Comparison of ENCODE assay signal across 17 cellular contexts in the genomic region with DNA sequence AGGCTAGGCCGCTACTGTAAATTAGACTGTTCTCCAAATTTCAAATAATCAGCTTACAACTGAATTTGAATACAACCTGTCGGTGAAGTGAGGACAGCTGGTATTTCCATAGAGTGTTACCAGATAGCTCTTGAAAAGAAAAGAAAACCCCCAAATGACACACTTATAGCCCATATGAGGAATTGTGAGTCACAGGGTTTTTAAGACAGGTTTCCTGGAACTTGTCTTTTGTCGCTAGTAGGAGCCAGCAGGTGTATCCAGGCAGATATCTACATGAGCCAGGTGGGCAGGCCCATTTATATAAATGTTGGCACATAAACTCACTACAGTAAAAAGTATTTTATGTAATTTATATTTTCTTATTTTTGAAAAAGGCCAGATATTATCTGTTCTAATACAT. TPM values are rescaled to one million over a fixed set of nuclear protein-coding genes. Genes with fewer than 3 reads are reported as not detected.
DNase-seq lines count a peak whose midpoint lies in the region; ATAC-seq and TF ChIP-seq lines count a peak whose summit lies in the region.
"Had no signal": no experiment of that assay in that cellular context is flagged by ENCODE, and none has a peak within 500 bp of the region (broad histone marks: within the 10 kb centered on the region; RNA-seq: fewer than 3 reads in every experiment).

No MANE protein-coding gene starts in this region.

- DNase-seq in natural killer cell treated with Interleukin-12 subunit alpha and Interleukin-12 subunit beta and Interleukin-15 and Interleukin-18, amount 100 ng/mL, for 72 hours (ENCODE audit: low spot score) = no peak
- DNase-seq in natural killer cell (no peak), RWPE2 (ENCODE audit: low spot score) (no peak), glomerular visceral epithelial cell (ENCODE audit: extremely low spot score) (no peak), aorta (no peak)
- DNase-seq in effector memory CD8-positive, alpha-beta T cell = no peak
- DNase-seq in stimulated activated naive CD8-positive, alpha-beta T cell treated with anti-CD3 and anti-CD28 coated beads, Interleukin-15, amount 100 ng/mL, for 72 hours = peak in 1 of 2 donors; percentile 11
- no peak for DNase-seq in activated CD8-positive, alpha-beta memory T cell treated with anti-CD3 and anti-CD28 coated beads, Interleukin-2, amount 10 ng/mL, durations not matched to agents 7 days and 5 days
- DNase-seq: activated naive CD8-positive, alpha-beta T cell treated with anti-CD3 and anti-CD28 coated beads, Interleukin-2, amount 10 ng/mL, durations not matched to agents 7 days and 5 days; DND-41; NCI-H226; OCI-M1; stimulated activated CD8-positive, alpha-beta memory T cell treated with anti-CD3 and anti-CD28 coated beads, Interleukin-4, amount 100 ng/mL, for 48 hours; WERI-Rb-1 had no signal

- H3K4me3 Mint-ChIP-seq in natural killer cell treated with Interleukin-12 subunit alpha and Interleukin-12 subunit beta and Interleukin-15 and Interleukin-18, amount 100 ng/mL, for 72 hours = no peak overlapping the region
- no peak overlapping the region for H3K4me3 Mint-ChIP-seq in natural killer cell
- H3K4me3 Mint-ChIP-seq in effector memory CD8-positive, alpha-beta T cell = no peak overlapping the region
- H3K4me3 Mint-ChIP-seq in stimulated activated naive CD8-positive, alpha-beta T cell treated with anti-CD3 and anti-CD28 coated beads, Interleukin-15, amount 100 ng/mL, for 72 hours = peak overlapping the region; percentile 52 to 59
- no peak overlapping the region for H3K4me3 Mint-ChIP-seq in activated CD8-positive, alpha-beta memory T cell treated with anti-CD3 and anti-CD28 coated beads, Interleukin-2, amount 10 ng/mL, durations not matched to agents 7 days and 5 days
- H3K4me3 Mint-ChIP-seq: activated naive CD8-positive, alpha-beta T cell treated with anti-CD3 and anti-CD28 coated beads, Interleukin-2, amount 10 ng/mL, durations not matched to agents 7 days and 5 days; B cell had no signal

- H3K27me3 Mint-ChIP-seq in natural killer cell treated with Interleukin-12 subunit alpha and Interleukin-12 subunit beta and Interleukin-15 and Interleukin-18, amount 100 ng/mL, for 72 hours = no peaks in the 10 kb centered on the region
- H3K27me3 Mint-ChIP-seq in natural killer cell (ENCODE audit: low read depth in 2 of 2) = no peaks in the 10 kb centered on the region
- no peaks in the 10 kb centered on the region for H3K27me3 Mint-ChIP-seq in effector memory CD8-positive, alpha-beta T cell
- no peaks in the 10 kb centered on the region for H3K27me3 Mint-ChIP-seq in stimulated activated naive CD8-positive, alpha-beta T cell treated with anti-CD3 and anti-CD28 coated beads, Interleukin-15, amount 100 ng/mL, for 72 hours
- H3K27me3 Mint-ChIP-seq in activated CD8-positive, alpha-beta memory T cell treated with anti-CD3 and anti-CD28 coated beads, Interleukin-2, amount 10 ng/mL, durations not matched to agents 7 days and 5 days = no peaks in the 10 kb centered on the region
- H3K27me3 Mint-ChIP-seq: activated naive CD8-positive, alpha-beta T cell treated with anti-CD3 and anti-CD28 coated beads, Interleukin-2, amount 10 ng/mL, durations not matched to agents 7 days and 5 days; B cell had no signal

- no peak overlapping the region for H3K27ac ChIP-seq in RWPE2 (ENCODE audit: poor library complexity, severe bottlenecking)
- no peak overlapping the region for H3K27ac ChIP-seq in aorta (ENCODE audit: low read depth in 1 of 2, low read length in 2 of 2)
- H3K27ac ChIP-seq: prostate gland, WERI-Rb-1 had no signal

- peak; percentile 50 to 61 for ATAC-seq in natural killer cell treated with Interleukin-12 subunit alpha and Interleukin-12 subunit beta and Interleukin-15 and Interleukin-18, amount 100 ng/mL, for 72 hours
- ATAC-seq in natural killer cell = no peak
- peak; percentile 51; the same call in 2 of the 3 replicates for ATAC-seq in RWPE2 (ENCODE audit: low read depth)
- peak; percentile 32 for ATAC-seq in effector memory CD8-positive, alpha-beta T cell (replicated peaks)
- ATAC-seq in stimulated activated naive CD8-positive, alpha-beta T cell treated with anti-CD3 and anti-CD28 coated beads, Interleukin-15, amount 100 ng/mL, for 72 hours = peak; percentile 99
- ATAC-seq in activated CD8-positive, alpha-beta memory T cell treated with anti-CD3 and anti-CD28 coated beads, Interleukin-2, amount 10 ng/mL, durations not matched to agents 7 days and 5 days = no peak
- ATAC-seq in aorta (ENCODE audit: low FRiP score) = no peak
- ATAC-seq: SK-N-SH treated with all-trans-retinoic acid at 6 μM for 48 hours had no signal

- WGBS in aorta, 2 donors = 98% methylated on average over 3 of the region's 3 CpGs

- no peaks in the 10 kb centered on the region for H3K9me3 Mint-ChIP-seq in natural killer cell treated with Interleukin-12 subunit alpha and Interleukin-12 subunit beta and Interleukin-15 and Interleukin-18, amount 100 ng/mL, for 72 hours
- no peaks in the 10 kb centered on the region for H3K9me3 Mint-ChIP-seq in natural killer cell
- H3K9me3 Mint-ChIP-seq in effector memory CD8-positive, alpha-beta T cell = no peaks in the 10 kb centered on the region
- no peaks in the 10 kb centered on the region for H3K9me3 Mint-ChIP-seq in stimulated activated naive CD8-positive, alpha-beta T cell treated with anti-CD3 and anti-CD28 coated beads, Interleukin-15, amount 100 ng/mL, for 72 hours
- H3K9me3 Mint-ChIP-seq in activated CD8-positive, alpha-beta memory T cell treated with anti-CD3 and anti-CD28 coated beads, Interleukin-2, amount 10 ng/mL, durations not matched to agents 7 days and 5 days (ENCODE audit: low read depth) = no peaks in the 10 kb centered on the region
- H3K9me3 Mint-ChIP-seq: activated naive CD8-positive, alpha-beta T cell treated with anti-CD3 and anti-CD28 coated beads, Interleukin-2, amount 10 ng/mL, durations not matched to agents 7 days and 5 days had no signal

- peak overlapping the region; percentile 27 to 81 for H3K27ac Mint-ChIP-seq in natural killer cell treated with Interleukin-12 subunit alpha and Interleukin-12 subunit beta and Interleukin-15 and Interleukin-18, amount 100 ng/mL, for 72 hours
- no peak overlapping the region for H3K27ac Mint-ChIP-seq in natural killer cell
- peak overlapping the region in 1 of 2 donors; percentile 16 for H3K27ac Mint-ChIP-seq in effector memory CD8-positive, alpha-beta T cell
- H3K27ac Mint-ChIP-seq in stimulated activated naive CD8-positive, alpha-beta T cell treated with anti-CD3 and anti-CD28 coated beads, Interleukin-15, amount 100 ng/mL, for 72 hours = peak overlapping the region in 1 of 2 donors; percentile 67
- H3K27ac Mint-ChIP-seq in activated CD8-positive, alpha-beta memory T cell treated with anti-CD3 and anti-CD28 coated beads, Interleukin-2, amount 10 ng/mL, durations not matched to agents 7 days and 5 days = no peak overlapping the region
- H3K27ac Mint-ChIP-seq: activated naive CD8-positive, alpha-beta T cell treated with anti-CD3 and anti-CD28 coated beads, Interleukin-2, amount 10 ng/mL, durations not matched to agents 7 days and 5 days; B cell had no signal

- intact Hi-C loops in natural killer cell (cut with micrococcal nuclease) (no loop called here), aorta (cut with DNase I) (no loop called here)

- no peak overlapping the region for H3K4me3 ChIP-seq in RWPE2 (ENCODE audit: severe bottlenecking)
- H3K4me3 ChIP-seq in aorta (ENCODE audit: low read length in 2 of 2) = no peak overlapping the region
- H3K4me3 ChIP-seq: prostate gland had no signal

- H3K27me3 ChIP-seq in RWPE2 (ENCODE audit: insufficient read depth, poor library complexity, severe bottlenecking) (no peaks in the 10 kb centered on the region), aorta (ENCODE audit: control insufficient read depth in 1 of 2, insufficient read depth in 2 of 2, low read length in 1 of 2) (no peaks in the 10 kb centered on the region)

- TF ChIP-seq CTCF in natural killer cell (IDR thresholded peaks at IDR 0.05) (no peak), RWPE2 (IDR thresholded peaks at IDR 0.05; ENCODE audit: poor library complexity, severe bottlenecking) (no peak)

- CTCF ChIA-PET in activated CD8-positive, alpha-beta memory T cell treated with anti-CD3 and anti-CD28 coated beads, Interleukin-2, amount 10 ng/mL, durations not matched to agents 7 days and 5 days (lab: Charles Lee) = no interaction called here

- H3K4me1 ChIP-seq in RWPE2 (ENCODE audit: insufficient read depth, poor library complexity, severe bottlenecking) = peaks cover 8% of the 10 kb centered on the region
- H3K4me1 ChIP-seq in aorta (ENCODE audit: control insufficient read depth in 1 of 2, insufficient read depth in 2 of 2, low read length in 2 of 2) = peaks cover 6% of the 10 kb centered on the region in 2 donors
- H3K4me1 ChIP-seq: prostate gland had no signal

- H3K36me3 ChIP-seq in RWPE2 (ENCODE audit: low read depth) (peaks cover 47% of the 10 kb centered on the region), aorta (ENCODE audit: control insufficient read depth in 1 of 2, insufficient read depth in 2 of 2, low read length in 1 of 2) (no peaks in the 10 kb centered on the region)
- H3K36me3 ChIP-seq: prostate gland had no signal

- H3K9me3 ChIP-seq in RWPE2 (ENCODE audit: severe bottlenecking) (no peaks in the 10 kb centered on the region), aorta (ENCODE audit: control insufficient read depth, low read length) (no peaks in the 10 kb centered on the region)
- H3K9me3 ChIP-seq: prostate gland had no signal

- no peaks in the 10 kb centered on the region for H3K36me3 Mint-ChIP-seq in natural killer cell treated with Interleukin-12 subunit alpha and Interleukin-12 subunit beta and Interleukin-15 and Interleukin-18, amount 100 ng/mL, for 72 hours
- H3K36me3 Mint-ChIP-seq in natural killer cell = no peaks in the 10 kb centered on the region
- peaks cover 2% of the 10 kb centered on the region for H3K36me3 Mint-ChIP-seq in effector memory CD8-positive, alpha-beta T cell (ENCODE audit: insufficient read depth)
- peaks cover 7% of the 10 kb centered on the region for H3K36me3 Mint-ChIP-seq in activated CD8-positive, alpha-beta memory T cell treated with anti-CD3 and anti-CD28 coated beads, Interleukin-2, amount 10 ng/mL, durations not matched to agents 7 days and 5 days

- peaks cover 46 to 50% of the 10 kb centered on the region in 2 donors for H3K4me1 Mint-ChIP-seq in natural killer cell treated with Interleukin-12 subunit alpha and Interleukin-12 subunit beta and Interleukin-15 and Interleukin-18, amount 100 ng/mL, for 72 hours (ENCODE audit: low read depth in 2 of 2)
- peaks cover 54 to 57% of the 10 kb centered on the region in 2 donors for H3K4me1 Mint-ChIP-seq in natural killer cell
- H3K4me1 Mint-ChIP-seq in effector memory CD8-positive, alpha-beta T cell (ENCODE audit: low read depth in 2 of 2) = peaks cover 40 to 57% of the 10 kb centered on the region in 2 donors
- peaks cover 54% of the 10 kb centered on the region for H3K4me1 Mint-ChIP-seq in stimulated activated naive CD8-positive, alpha-beta T cell treated with anti-CD3 and anti-CD28 coated beads, Interleukin-15, amount 100 ng/mL, for 72 hours
- peaks cover 24% of the 10 kb centered on the region for H3K4me1 Mint-ChIP-seq in activated CD8-positive, alpha-beta memory T cell treated with anti-CD3 and anti-CD28 coated beads, Interleukin-2, amount 10 ng/mL, durations not matched to agents 7 days and 5 days

RNA-seq across cellular contexts. Expression of a gene that starts 24.0 kb away (rescaled TPM):
- 10 to 100 TPM; 44.2 to 82.4 TPM for total RNA-seq in natural killer cell treated with Interleukin-12 subunit alpha and Interleukin-12 subunit beta and Interleukin-15 and Interleukin-18, amount 100 ng/mL, for 72 hours
- 10 to 100 TPM; 53.9 to 68.5 (median 66.3) TPM for total RNA-seq in natural killer cell
- total RNA-seq in activated CD8-positive, alpha-beta memory T cell treated with anti-CD3 and anti-CD28 coated beads, Interleukin-2, amount 10 ng/mL, durations not matched to agents 7 days and 5 days = 10 to 100 TPM; 38.9 to 39.6 TPM
- 10 to 100 TPM; 74.8 to 98.3 TPM for total RNA-seq in aorta
- polyA plus RNA-seq in aorta = 10 to 100 TPM in 1 of 2 donors, 1 to 10 TPM in 1; 8.8 to 29.7 TPM

Comparison
In these comparisons a context has a peak if more than half of its experiments do, and no peak if none do; other contexts are left out.
1. ATAC-seq: peak in natural killer cell treated with Interleukin-12 subunit alpha and Interleukin-12 subunit beta and Interleukin-15 and Interleukin-18, amount 100 ng/mL, for 72 hours (2 of 2), RWPE2 (single experiment), effector memory CD8-positive, alpha-beta T cell (single experiment) and stimulated activated naive CD8-positive, alpha-beta T cell treated with anti-CD3 and anti-CD28 coated beads, Interleukin-15, amount 100 ng/mL, for 72 hours (single experiment); none in natural killer cell (0 of 3), activated CD8-positive, alpha-beta memory T cell treated with anti-CD3 and anti-CD28 coated beads, Interleukin-2, amount 10 ng/mL, durations not matched to agents 7 days and 5 days (single experiment) and aorta (single experiment).
2. H3K27ac Mint-ChIP-seq: peak in natural killer cell treated with Interleukin-12 subunit alpha and Interleukin-12 subunit beta and Interleukin-15 and Interleukin-18, amount 100 ng/mL, for 72 hours (2 of 2); none in natural killer cell (0 of 2) and activated CD8-positive, alpha-beta memory T cell treated with anti-CD3 and anti-CD28 coated beads, Interleukin-2, amount 10 ng/mL, durations not matched to agents 7 days and 5 days (single experiment).
3. H3K4me3 Mint-ChIP-seq: peak in stimulated activated naive CD8-positive, alpha-beta T cell treated with anti-CD3 and anti-CD28 coated beads, Interleukin-15, amount 100 ng/mL, for 72 hours (2 of 2); none in natural killer cell treated with Interleukin-12 subunit alpha and Interleukin-12 subunit beta and Interleukin-15 and Interleukin-18, amount 100 ng/mL, for 72 hours (single experiment), natural killer cell (single experiment), effector memory CD8-positive, alpha-beta T cell (0 of 2) and activated CD8-positive, alpha-beta memory T cell treated with anti-CD3 and anti-CD28 coated beads, Interleukin-2, amount 10 ng/mL, durations not matched to agents 7 days and 5 days (single experiment).